Comparison of ENCODE assay signal across 9 cellular contexts in the genomic region with DNA sequence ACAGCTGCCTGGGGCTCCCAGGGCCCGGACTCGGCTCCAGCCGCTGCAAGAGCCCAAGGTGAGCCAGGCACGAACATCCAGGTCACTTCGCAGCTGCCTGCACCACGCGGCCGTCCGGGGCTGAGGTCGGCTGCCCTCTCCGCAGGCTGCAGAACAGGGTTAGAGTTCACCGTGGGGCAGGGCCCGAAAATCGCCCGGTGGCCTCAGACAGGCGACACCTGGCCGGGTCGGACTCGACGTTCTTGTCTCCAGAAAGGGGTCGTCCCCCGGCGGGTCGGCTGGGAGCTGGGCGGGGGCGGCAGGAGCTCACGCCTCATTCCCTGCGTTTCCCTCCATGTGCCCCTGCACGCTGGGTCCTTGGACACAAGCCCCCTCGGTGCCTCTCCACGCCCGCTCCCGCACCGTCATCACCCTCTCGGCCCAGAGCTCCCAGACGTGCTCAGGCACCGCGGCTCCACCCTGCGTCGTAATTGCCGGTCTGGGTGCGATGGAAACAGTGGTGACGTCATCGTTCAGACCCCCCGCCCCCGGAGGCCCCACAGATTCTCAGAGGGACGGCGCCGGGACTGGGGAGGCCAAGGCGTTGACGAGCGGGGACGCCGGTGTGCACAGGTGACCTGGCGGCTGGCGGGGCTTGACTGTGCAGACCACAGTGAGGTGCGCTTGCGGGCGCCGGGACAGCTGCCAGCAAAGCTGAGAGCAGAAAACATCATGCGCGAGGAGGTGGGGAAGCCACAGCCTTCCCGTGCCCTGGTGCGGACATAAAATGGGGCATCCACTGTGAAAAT. TPM values are rescaled to one million over a fixed set of nuclear protein-coding genes. Genes with fewer than 3 reads are reported as not detected.
DNase-seq lines count a peak whose midpoint lies in the region; ATAC-seq and TF ChIP-seq lines count a peak whose summit lies in the region.
"Had no signal": no experiment of that assay in that cellular context is flagged by ENCODE, and none has a peak within 500 bp of the region (broad histone marks: within the 10 kb centered on the region; RNA-seq: fewer than 3 reads in every experiment).

No MANE protein-coding gene starts in this region.

- peak overlapping the region; percentile 28; the same call in 1 of the 2 replicates for H3K9ac ChIP-seq in GM23248
- H3K9ac ChIP-seq in iPS-20b (ENCODE audit: low read depth, low read length), result no peak overlapping the region

- in situ Hi-C loops in GM23248 (cut with MboI), result no loop called here

- DNase-seq in GM23248, result peak; percentile 84
- peak in 2 of 3 donors; percentile 63 to 88 for DNase-seq in Peyer's patch
- peak; percentile 68 for DNase-seq in activated effector memory CD4-positive, alpha-beta T cell treated with Interleukin-2 at 50 U/mL for 16 hours
- DNase-seq in stimulated activated CD8-positive, alpha-beta memory T cell treated with anti-CD3 and anti-CD28 coated beads, Interleukin-15, amount 100 ng/mL, for 4 hours (ENCODE audit: low read depth in 2 of 2), result peak; percentile 42 to 61
- no peak for DNase-seq in OCI-M2 (lab: John Stamatoyannopoulos, UW; ENCODE audit: unreplicated experiment)
- no peak for DNase-seq in 8988T

- H3K4me3 ChIP-seq in GM23248 (peak overlapping the region; percentile 41), Peyer's patch (peak overlapping the region in 1 of 4 donors; percentile 6), iPS-20b (ENCODE audit: low read length) (peak overlapping the region; percentile 51; the same call in 1 of the 2 replicates)
- H3K4me3 ChIP-seq: psoas muscle had no signal

- no peak for TF ChIP-seq CTCF in Peyer's patch (IDR thresholded peaks at IDR 0.05)

- H3K79me2 ChIP-seq in GM23248 (ENCODE audit: insufficient read depth), result no peaks in the 10 kb centered on the region

- ATAC-seq in HG03565 (IDR thresholded peaks at IDR 0.05; ENCODE audit: unreplicated experiment), result no peak
- ATAC-seq: psoas muscle had no signal

- no peaks in the 10 kb centered on the region for H3F3A ChIP-seq in GM23248 (ENCODE audit: insufficient read depth)

- H3K36me3 ChIP-seq in GM23248 (ENCODE audit: low read depth) (no peaks in the 10 kb centered on the region; the same call in 1 of the 2 replicates), Peyer's patch (peaks cover 0 to 9% (median 0%) of the 10 kb centered on the region in 3 donors), iPS-20b (ENCODE audit: insufficient read depth, low read depth, low read length) (0 out of 2 replicates have a peak, but pooled peaks cover 15% of the 10 kb centered on the region)

- H4K20me1 ChIP-seq in GM23248 (ENCODE audit: insufficient read depth), result no peaks in the 10 kb centered on the region

- no peaks in the 10 kb centered on the region for H3K4me1 ChIP-seq in GM23248 (ENCODE audit: insufficient read depth)
- H3K4me1 ChIP-seq in Peyer's patch, result peaks cover 0 to 22% (median 12%) of the 10 kb centered on the region in 4 donors
- no peaks in the 10 kb centered on the region for H3K4me1 ChIP-seq in iPS-20b (ENCODE audit: insufficient read depth, low read length)
- H3K4me1 ChIP-seq: psoas muscle had no signal

- no peak for TF ChIP-seq POLR2A in Peyer's patch (IDR thresholded peaks at IDR 0.05)

- H3K4me2 ChIP-seq in GM23248 (ENCODE audit: unreplicated experiment), result no peak overlapping the region

- WGBS in GM23248 (ENCODE audit: low coverage in 1 of 2, low lambda C conversion rate in 2 of 2, missing lambda C conversion rate in 2 of 2), 2 experiments, result 8 to 13% methylated on average over 59 to 63 of the region's 64 CpGs

- H3K27me3 ChIP-seq in GM23248 (replicated peaks; ENCODE audit: insufficient read depth), result peaks cover 27% of the 10 kb centered on the region
- peaks cover 0 to 34% of the 10 kb centered on the region in 2 donors for H3K27me3 ChIP-seq in Peyer's patch
- H3K27me3 ChIP-seq in iPS-20b (ENCODE audit: insufficient read depth, low read length), result peaks cover 57% of the 10 kb centered on the region

- no peaks in the 10 kb centered on the region for H3K9me2 ChIP-seq in GM23248 (ENCODE audit: insufficient read depth)

- H3K27ac ChIP-seq in GM23248, result no peak overlapping the region
- no peak overlapping the region for H3K27ac ChIP-seq in Peyer's patch
- H3K27ac ChIP-seq in iPS-20b (ENCODE audit: low read length), result no peak overlapping the region
- H3K27ac ChIP-seq: psoas muscle had no signal

- H3K9me3 ChIP-seq in GM23248 (ENCODE audit: low read depth) (no peaks in the 10 kb centered on the region), Peyer's patch (no peaks in the 10 kb centered on the region), iPS-20b (ENCODE audit: insufficient read depth, low read depth, low read length) (no peaks in the 10 kb centered on the region)
- H3K9me3 ChIP-seq: psoas muscle had no signal

- no peak overlapping the region for H2AFZ ChIP-seq in GM23248

RNA-seq across cellular contexts. Expression of a gene that starts 4.0 kb away (rescaled TPM):
- 0.25 and 0.54 TPM in 2 replicates for total RNA-seq in GM23248 (2014; rRNA removed; shearing (Covaris generic))
- not detected in 2 replicates for polyA plus RNA-seq in GM23248 (2016; fragmentation: Nextera tagmentation; extraction: Ambion mirVana)
- not detected for total RNA-seq in Peyer's patch

RNA-seq across cellular contexts. Expression of a gene that starts 12.1 kb away (rescaled TPM):
- 63.5 and 83.4 TPM in 2 replicates for total RNA-seq in GM23248 (2014; rRNA removed; shearing (Covaris generic))
- polyA plus RNA-seq in GM23248 (2016; fragmentation: Nextera tagmentation; extraction: Ambion mirVana), result 143 and 157 TPM in 2 replicates
- 10 to 100 TPM; 26.4 to 58.8 (median 40.5) TPM for total RNA-seq in Peyer's patch

RNA-seq across cellular contexts. Expression of a gene that starts 24.7 kb away (rescaled TPM):
- 132 and 169 TPM in 2 replicates for total RNA-seq in GM23248 (2014; rRNA removed; shearing (Covaris generic))
- 76.7 and 79.7 TPM in 2 replicates for polyA plus RNA-seq in GM23248 (2016; fragmentation: Nextera tagmentation; extraction: Ambion mirVana)
- total RNA-seq in Peyer's patch, result 100 to 1,000 TPM; 287 to 409 (median 366) TPM

RNA-seq across cellular contexts. Expression of a gene that starts 25.1 kb away (rescaled TPM):
- total RNA-seq in GM23248 (2014; rRNA removed; shearing (Covaris generic)), result not detected in 2 replicates
- not detected in 2 replicates for polyA plus RNA-seq in GM23248 (2016; fragmentation: Nextera tagmentation; extraction: Ambion mirVana)
- total RNA-seq in Peyer's patch, result not detected
- total RNA-seq: psoas muscle had no signal
- polyA plus RNA-seq: psoas muscle had no signal

RNA-seq across cellular contexts. Expression of a gene that starts 30.2 kb away (rescaled TPM):
- 239 and 244 TPM in 2 replicates for total RNA-seq in GM23248 (2014; rRNA removed; shearing (Covaris generic))
- polyA plus RNA-seq in GM23248 (2016; fragmentation: Nextera tagmentation; extraction: Ambion mirVana), result 400 and 415 TPM in 2 replicates
- total RNA-seq in Peyer's patch, result 10 to 100 TPM; 20.6 to 47.0 (median 22.6) TPM

Comparison
In these comparisons a context has a peak if more than half of its experiments do, and no peak if none do; other contexts are left out.
1. DNase-seq: peak in GM23248 (single experiment), Peyer's patch (2 of 3), activated effector memory CD4-positive, alpha-beta T cell treated with Interleukin-2 at 50 U/mL for 16 hours (single experiment) and stimulated activated CD8-positive, alpha-beta memory T cell treated with anti-CD3 and anti-CD28 coated beads, Interleukin-15, amount 100 ng/mL, for 4 hours (2 of 2); none in OCI-M2 (single experiment) and 8988T (single experiment).